In the genomic region with DNA sequence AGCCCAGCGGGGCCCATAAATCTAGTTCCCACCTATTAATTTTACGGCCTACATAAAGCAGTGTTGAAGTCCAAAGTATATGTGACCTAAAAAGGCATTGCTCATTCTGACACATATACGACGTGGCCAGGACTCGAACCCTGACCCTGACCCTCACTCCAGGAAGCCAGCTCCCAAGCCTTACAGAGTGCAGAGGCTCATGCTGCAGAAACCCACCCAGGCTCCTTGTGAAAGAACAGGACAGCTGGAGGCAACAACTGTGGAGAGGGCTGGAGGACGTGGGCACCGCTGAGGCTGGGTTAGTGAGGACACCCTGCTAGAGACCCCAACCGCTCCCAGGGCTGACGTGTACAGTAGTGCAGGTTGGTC, we compare ENCODE assay signal across 16 cellular contexts.
DNase-seq lines count a peak whose midpoint lies in the region; ATAC-seq, FAIRE-seq and TF ChIP-seq lines count a peak whose summit lies in the region.
"Had no signal": no experiment of that assay in that cellular context is flagged by ENCODE, and none has a peak within 500 bp of the region (broad histone marks: within the 10 kb centered on the region; RNA-seq: fewer than 3 reads in every experiment).

No MANE protein-coding gene starts in this region.

- no peak for TF ChIP-seq CTCF in Peyer's patch (IDR thresholded peaks at IDR 0.05)

- H3K27ac ChIP-seq in Peyer's patch, result peak overlapping the region in 2 of 4 donors; percentile 22 to 71
- H3K27ac ChIP-seq in small intestine (ENCODE audit: low read depth in 1 of 2, low read length in 1 of 2), result no peak overlapping the region
- H3K27ac ChIP-seq: A549, HL-60 had no signal

- H3K9me3 ChIP-seq in Peyer's patch (no peaks in the 10 kb centered on the region), small intestine (ENCODE audit: control insufficient read depth, low read depth) (no peaks in the 10 kb centered on the region)

- no peaks in the 10 kb centered on the region for H3K27me3 ChIP-seq in Peyer's patch
- no peaks in the 10 kb centered on the region for H3K27me3 ChIP-seq in small intestine (ENCODE audit: control insufficient read depth in 2 of 2, insufficient read depth in 2 of 2, low read length in 2 of 2)

- H3K36me3 ChIP-seq in Peyer's patch (no peaks in the 10 kb centered on the region), small intestine (ENCODE audit: control insufficient read depth in 2 of 2, insufficient read depth in 2 of 2, low read length in 2 of 2) (no peaks in the 10 kb centered on the region)

- no peak for ATAC-seq in activated CD8-positive, alpha-beta memory T cell treated with anti-CD3 and anti-CD28 coated beads, Interleukin-2, amount 10 ng/mL, durations not matched to agents 7 days and 5 days
- no peak for ATAC-seq in left lobe of liver
- no peak for ATAC-seq in HG03457 (IDR thresholded peaks at IDR 0.05; ENCODE audit: unreplicated experiment)
- ATAC-seq: A549 had no signal

- CTCF ChIA-PET in activated CD8-positive, alpha-beta memory T cell treated with anti-CD3 and anti-CD28 coated beads, Interleukin-2, amount 10 ng/mL, durations not matched to agents 7 days and 5 days (lab: Charles Lee), result interaction anchor here (0.9 to 1.7 kb wide), 2 partner anchors 11 to 224 kb away, joined by 4 to 6 read pairs; no protein-coding TSS in a partner anchor

- H3K9me3 Mint-ChIP-seq in activated CD8-positive, alpha-beta memory T cell treated with anti-CD3 and anti-CD28 coated beads, Interleukin-2, amount 10 ng/mL, durations not matched to agents 7 days and 5 days (ENCODE audit: low read depth), result no peaks in the 10 kb centered on the region
- H3K9me3 Mint-ChIP-seq: GM23338 had no signal

- H3K36me3 Mint-ChIP-seq in activated CD8-positive, alpha-beta memory T cell treated with anti-CD3 and anti-CD28 coated beads, Interleukin-2, amount 10 ng/mL, durations not matched to agents 7 days and 5 days, result no peaks in the 10 kb centered on the region

- H3K4me3 ChIP-seq in Peyer's patch (no peak overlapping the region), small intestine (ENCODE audit: low read depth in 1 of 2, low read length in 2 of 2) (no peak overlapping the region)
- H3K4me3 ChIP-seq: A549, GM23338 had no signal

- TF ChIP-seq POLR2A in Peyer's patch (IDR thresholded peaks at IDR 0.05), result no peak

- 44 to 78% (median 65%) methylated on average over 9 of the region's 9 CpGs for WGBS in small intestine, 3 donors

- no peak overlapping the region for H3K4me3 Mint-ChIP-seq in activated CD8-positive, alpha-beta memory T cell treated with anti-CD3 and anti-CD28 coated beads, Interleukin-2, amount 10 ng/mL, durations not matched to agents 7 days and 5 days
- H3K4me3 Mint-ChIP-seq: GM23338, HFFc6 had no signal

- no peak overlapping the region for H3K27ac Mint-ChIP-seq in activated CD8-positive, alpha-beta memory T cell treated with anti-CD3 and anti-CD28 coated beads, Interleukin-2, amount 10 ng/mL, durations not matched to agents 7 days and 5 days
- H3K27ac Mint-ChIP-seq: GM23338, HFFc6 had no signal

- FAIRE-seq in small intestine (lab: Jason Lieb, UNC), result no peak
- FAIRE-seq: A549 had no signal

- no peaks in the 10 kb centered on the region for H3K4me1 Mint-ChIP-seq in activated CD8-positive, alpha-beta memory T cell treated with anti-CD3 and anti-CD28 coated beads, Interleukin-2, amount 10 ng/mL, durations not matched to agents 7 days and 5 days
- H3K4me1 Mint-ChIP-seq: GM23338 had no signal

- no peaks in the 10 kb centered on the region for H3K27me3 Mint-ChIP-seq in activated CD8-positive, alpha-beta memory T cell treated with anti-CD3 and anti-CD28 coated beads, Interleukin-2, amount 10 ng/mL, durations not matched to agents 7 days and 5 days

- peak; percentile 23 for DNase-seq in activated CD8-positive, alpha-beta memory T cell treated with anti-CD3 and anti-CD28 coated beads, Interleukin-2, amount 50 U/mL, for 48 hours
- no peak for DNase-seq in activated CD8-positive, alpha-beta memory T cell treated with anti-CD3 and anti-CD28 coated beads, Interleukin-2, amount 10 ng/mL, durations not matched to agents 7 days and 5 days
- DNase-seq in Peyer's patch (peak in 2 of 3 donors; percentile 74 to 79), left lobe of liver (ENCODE audit: low spot score) (peak; percentile 33), small intestine (peak; percentile 87), SKM-1 treated with dmso at 0.1 percent for 144 hours (lab: John Stamatoyannopoulos, UW; ENCODE audit: unreplicated experiment) (no peak), COLO829 (ENCODE audit: low spot score) (no peak)
- DNase-seq: Calu3, DND-41, GF-D8, NCI-H1092 had no signal

- H3K4me1 ChIP-seq in Peyer's patch (peaks cover 0 to 27% (median 1%) of the 10 kb centered on the region in 4 donors), small intestine (ENCODE audit: control insufficient read depth in 2 of 2, insufficient read depth in 1 of 2, low read depth in 1 of 2, low read length in 1 of 2) (peaks cover 2 to 9% of the 10 kb centered on the region in 2 donors)

Comparison
In these comparisons a context has a peak if more than half of its experiments do, and no peak if none do; other contexts are left out.
1. DNase-seq: peak in activated CD8-positive, alpha-beta memory T cell treated with anti-CD3 and anti-CD28 coated beads, Interleukin-2, amount 50 U/mL, for 48 hours (single experiment), Peyer's patch (2 of 3), left lobe of liver (single experiment) and small intestine (single experiment); none in activated CD8-positive, alpha-beta memory T cell treated with anti-CD3 and anti-CD28 coated beads, Interleukin-2, amount 10 ng/mL, durations not matched to agents 7 days and 5 days (single experiment), SKM-1 treated with dmso at 0.1 percent for 144 hours (single experiment) and COLO829 (single experiment).